ENCODE assay signal across 11 cellular contexts in the genomic region with DNA sequence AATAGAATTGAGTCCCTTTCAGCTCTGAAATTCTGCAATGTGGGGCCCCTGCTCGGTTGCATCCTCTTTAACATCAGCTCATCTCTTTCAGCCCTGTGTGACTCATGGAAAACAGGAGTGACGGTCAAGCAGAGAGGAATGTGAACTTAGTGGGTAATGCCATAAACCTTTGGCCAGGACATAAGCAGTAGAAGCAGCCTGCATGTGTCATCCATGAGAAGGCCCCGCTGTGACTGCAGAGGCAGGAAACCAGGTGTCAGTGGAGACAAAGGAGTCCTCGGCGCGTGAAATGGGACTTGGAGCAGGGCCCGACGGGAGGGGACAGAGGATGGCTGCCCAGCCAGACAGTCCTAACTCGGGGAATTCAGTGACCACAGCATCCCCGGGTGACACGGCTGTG. TPM values are rescaled to one million over a fixed set of nuclear protein-coding genes. Genes with fewer than 3 reads are reported as not detected.
DNase-seq lines count a peak whose midpoint lies in the region; ATAC-seq and FAIRE-seq lines count a peak whose summit lies in the region.
"Had no signal": no experiment of that assay in that cellular context is flagged by ENCODE, and none has a peak within 500 bp of the region (broad histone marks: within the 10 kb centered on the region; RNA-seq: fewer than 3 reads in every experiment).

No MANE protein-coding gene starts in this region.

- no peaks in the 10 kb centered on the region for H3K36me3 ChIP-seq in small intestine (ENCODE audit: control insufficient read depth in 2 of 2, insufficient read depth in 2 of 2, low read length in 2 of 2)

- ATAC-seq in esophagus mucosa (peak; percentile 67), GM18520 (IDR thresholded peaks at IDR 0.05; ENCODE audit: unreplicated experiment) (no peak), GM18858 (IDR thresholded peaks at IDR 0.05; ENCODE audit: unreplicated experiment) (no peak)

- no peak overlapping the region for H3K27ac ChIP-seq in small intestine (ENCODE audit: low read depth in 1 of 2, low read length in 1 of 2)
- H3K27ac ChIP-seq: coronary artery had no signal

- DNase-seq in NCI-H1436 (lab: John Stamatoyannopoulos, UW) = peak; percentile 34
- no peak for DNase-seq in NCI-H1436 treated with DMSO at 0.1 percent for 48 hours (lab: John Stamatoyannopoulos, UW)
- peak; percentile 29 for DNase-seq in NCI-H774 (lab: John Stamatoyannopoulos, UW)
- DNase-seq in small intestine = peak; percentile 46
- DNase-seq in ureter (ENCODE audit: low spot score) = no peak

- no peaks in the 10 kb centered on the region for H3K27me3 ChIP-seq in small intestine (ENCODE audit: control insufficient read depth in 2 of 2, insufficient read depth in 2 of 2, low read length in 2 of 2)

- H3K9me3 ChIP-seq in small intestine (ENCODE audit: control insufficient read depth, low read depth) = no peaks in the 10 kb centered on the region

- H3K4me3 ChIP-seq in small intestine (ENCODE audit: low read depth in 1 of 2, low read length in 2 of 2) = no peak overlapping the region
- H3K4me3 ChIP-seq: coronary artery, lung had no signal

- WGBS in small intestine, 3 donors = 46 to 70% (median 55%) methylated on average over 11 of the region's 11 CpGs

- no peak for FAIRE-seq in small intestine (lab: Jason Lieb, UNC)
- FAIRE-seq: A204.1 had no signal

- H3K4me1 ChIP-seq in small intestine (ENCODE audit: control insufficient read depth in 2 of 2, insufficient read depth in 1 of 2, low read depth in 1 of 2, low read length in 1 of 2) = no peaks in the 10 kb centered on the region

RNA-seq across cellular contexts. Expression of a gene that starts 21.1 kb away (rescaled TPM):
- total RNA-seq in esophagus mucosa (2.2 TPM), ureter (14.6 TPM)
- polyA plus RNA-seq in small intestine = 10 to 100 TPM in 1 of 3 donors, 1 to 10 TPM in 2; 1.1 to 52.5 (median 1.1) TPM

RNA-seq across cellular contexts. Expression of a gene that starts 36.5 kb away (rescaled TPM):
- total RNA-seq in esophagus mucosa (14.4 TPM), ureter (92.9 TPM)
- polyA plus RNA-seq in small intestine = 100 to 1,000 TPM in 2 of 3 donors, 10 to 100 TPM in 1; 33.5 to 255 (median 119) TPM

RNA-seq across cellular contexts. Expression of a gene that starts 46.1 kb away (rescaled TPM):
- 11.7 TPM for total RNA-seq in esophagus mucosa
- 100 to 1,000 TPM in 1 of 3 donors, 10 to 100 TPM in 2; 17.7 to 181 (median 81.6) TPM for polyA plus RNA-seq in small intestine
- 85.3 TPM for total RNA-seq in ureter

RNA-seq across cellular contexts. Expression of a gene that starts 53.1 kb away (rescaled TPM):
- total RNA-seq in esophagus mucosa (10.4 TPM), ureter (64.0 TPM)
- polyA plus RNA-seq in small intestine = 100 to 1,000 TPM in 2 of 3 donors, 10 to 100 TPM in 1; 25.7 to 215 (median 128) TPM

Comparison
In these comparisons a context has a peak if more than half of its experiments do, and no peak if none do; other contexts are left out.
1. DNase-seq: peak in NCI-H1436 (single experiment), NCI-H774 (single experiment) and small intestine (single experiment); none in NCI-H1436 treated with DMSO at 0.1 percent for 48 hours (single experiment) and ureter (single experiment).